In the genomic region with DNA sequence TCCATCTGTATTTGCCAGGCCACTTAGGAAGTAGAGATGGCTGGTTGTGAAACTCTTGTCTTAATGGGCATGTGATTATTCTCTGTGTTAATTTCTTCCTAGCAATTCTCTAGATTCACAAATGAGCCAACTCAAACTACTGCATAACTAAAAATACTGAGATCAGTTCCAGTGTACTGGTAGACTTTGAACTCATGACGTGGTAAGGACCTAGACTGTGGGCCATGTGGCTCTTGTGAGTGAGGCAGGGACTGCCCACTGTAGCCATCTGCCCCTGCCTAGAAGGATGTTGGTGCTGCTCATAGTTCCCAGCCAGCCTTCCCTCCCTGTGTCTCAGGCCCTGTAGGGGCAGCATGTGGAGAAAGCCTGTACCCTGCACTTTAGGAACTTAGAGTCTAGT, we compare ENCODE assay signal across 19 cellular contexts. TPM values are rescaled to one million over a fixed set of nuclear protein-coding genes. Genes with fewer than 3 reads are reported as not detected.
DNase-seq lines count a peak whose midpoint lies in the region; ATAC-seq and TF ChIP-seq lines count a peak whose summit lies in the region.
"Had no signal": no experiment of that assay in that cellular context is flagged by ENCODE, and none has a peak within 500 bp of the region (broad histone marks: within the 10 kb centered on the region; RNA-seq: fewer than 3 reads in every experiment).

No MANE protein-coding gene starts in this region.

- no peak for TF ChIP-seq EP300 in SK-N-SH (IDR thresholded peaks at IDR 0.05; ENCODE audit: borderline replicate concordance in 1 of 2, low read depth in 1 of 2, low read length in 1 of 2)
- TF ChIP-seq EP300 in transverse colon (IDR thresholded peaks at IDR 0.05; ENCODE audit: low read depth): no peak

- H4K20me1 ChIP-seq in SK-N-SH (ENCODE audit: insufficient read depth) (no peaks in the 10 kb centered on the region), fibroblast of lung (ENCODE audit: control insufficient read depth, extremely low read depth, insufficient read depth, low read length) (no peaks in the 10 kb centered on the region)

- H3K4me1 ChIP-seq in SK-N-SH (ENCODE audit: control insufficient read depth in 1 of 2, insufficient read depth in 2 of 2, low read depth in 1 of 2, low read length in 1 of 2) (peaks cover 28 to 41% of the 10 kb centered on the region in 2 experiments), fibroblast of lung (ENCODE audit: control insufficient read depth, extremely low read depth, insufficient read depth, low read length) (peaks cover 29% of the 10 kb centered on the region), transverse colon (peaks cover 28 to 73% (median 55%) of the 10 kb centered on the region in 4 donors)

- H3K4me3 ChIP-seq in SK-N-SH (ENCODE audit: low read depth in 2 of 2, low read length in 1 of 2) (no peak overlapping the region), fibroblast of lung (replicated peaks in 1 of 4; ENCODE audit: control extremely low read depth in 1 of 4, insufficient read depth in 1 of 4, low read depth in 3 of 4, low read length in 4 of 4) (no peak overlapping the region), transverse colon (no peak overlapping the region)
- H3K4me3 ChIP-seq: BLaER1 treated with 17β-estradiol and CSF1 and Interleukin-3, amounts not matched to agents 10 nM and 100 nM; thoracic aorta had no signal

- in situ Hi-C loops in transverse colon (cut with MboI; ENCODE audit: low pct_ligation_motif_present in 1 of 4, low pct_unique_long_range_greater_than_20kb in 1 of 4, low sequenced_read_pairs in 3 of 4): no loop called here

- peaks cover 29% of the 10 kb centered on the region for H3K4me1 Mint-ChIP-seq in activated CD4-positive, alpha-beta memory T cell treated with anti-CD3 and anti-CD28 coated beads, Interleukin-2, amount 10 ng/mL, durations not matched to agents 7 days and 5 days
- H3K4me1 Mint-ChIP-seq: mesothelial cell of epicardium had no signal

- peaks cover 35% of the 10 kb centered on the region for H3F3A ChIP-seq in SK-N-SH (replicated peaks; ENCODE audit: insufficient read depth)

- CTCF ChIA-PET in SK-N-SH (lab: Yijun Ruan, JAX): no interaction called here
- CTCF ChIA-PET in activated CD4-positive, alpha-beta memory T cell treated with anti-CD3 and anti-CD28 coated beads, Interleukin-2, amount 10 ng/mL, durations not matched to agents 7 days and 5 days (lab: Charles Lee): interaction anchor here (0.9 kb wide), 1 partner anchor 17 kb away, joined by 3 read pairs; no protein-coding TSS in a partner anchor

- no peak overlapping the region for H3K27ac Mint-ChIP-seq in activated CD4-positive, alpha-beta memory T cell treated with anti-CD3 and anti-CD28 coated beads, Interleukin-2, amount 10 ng/mL, durations not matched to agents 7 days and 5 days
- H3K27ac Mint-ChIP-seq: activated naive CD4-positive, alpha-beta T cell treated with anti-CD3 and anti-CD28 coated beads, Interleukin-2, amount 10 ng/mL, durations not matched to agents 7 days and 5 days; mesothelial cell of epicardium had no signal

- H3K9me3 Mint-ChIP-seq in activated CD4-positive, alpha-beta memory T cell treated with anti-CD3 and anti-CD28 coated beads, Interleukin-2, amount 10 ng/mL, durations not matched to agents 7 days and 5 days: no peaks in the 10 kb centered on the region
- H3K9me3 Mint-ChIP-seq: activated naive CD4-positive, alpha-beta T cell treated with anti-CD3 and anti-CD28 coated beads, Interleukin-2, amount 10 ng/mL, durations not matched to agents 7 days and 5 days; mesothelial cell of epicardium had no signal

- TF ChIP-seq POLR2A in transverse colon (IDR thresholded peaks at IDR 0.05): no peak

- no peak for TF ChIP-seq RAD21 in SK-N-SH (IDR thresholded peaks at IDR 0.05; ENCODE audit: low read length)

- WGBS in SK-N-SH (ENCODE audit: low lambda C conversion rate): 89% methylated on average over 1 of the region's 1 CpG
- 52% methylated on average over 1 of the region's 1 CpG; no CpG with 5 or more reads in 1 of the 2 donors for WGBS in transverse colon (ENCODE audit: low coverage in 1 of 2), 2 donors

- H3K9ac ChIP-seq in SK-N-SH: no peak overlapping the region
- H3K9ac ChIP-seq in fibroblast of lung (ENCODE audit: insufficient read depth, low read length): no peak overlapping the region

- H3K9me3 ChIP-seq in SK-N-SH (no peaks in the 10 kb centered on the region), fibroblast of lung (ENCODE audit: control insufficient read depth, insufficient read depth, low read depth, low read length) (no peaks in the 10 kb centered on the region), transverse colon (no peaks in the 10 kb centered on the region)
- H3K9me3 ChIP-seq: thoracic aorta had no signal

- intact Hi-C loops in transverse colon (cut with DNase I; ENCODE audit: low total_unique reads): no loop called here

- H3K4me2 ChIP-seq in SK-N-SH: peak overlapping the region; percentile 60
- no peak overlapping the region for H3K4me2 ChIP-seq in fibroblast of lung (ENCODE audit: extremely low read depth, insufficient read depth, low read length)

- POLR2A ChIA-PET in SK-N-SH (lab: Yijun Ruan, JAX): no interaction called here
- POLR2A ChIA-PET in activated CD4-positive, alpha-beta memory T cell treated with anti-CD3 and anti-CD28 coated beads, Interleukin-2, amount 10 ng/mL, durations not matched to agents 7 days and 5 days (lab: Charles Lee): no interaction called here

- no peak overlapping the region for H3K4me3 Mint-ChIP-seq in activated CD4-positive, alpha-beta memory T cell treated with anti-CD3 and anti-CD28 coated beads, Interleukin-2, amount 10 ng/mL, durations not matched to agents 7 days and 5 days
- H3K4me3 Mint-ChIP-seq: activated naive CD4-positive, alpha-beta T cell treated with anti-CD3 and anti-CD28 coated beads, Interleukin-2, amount 10 ng/mL, durations not matched to agents 7 days and 5 days; mesothelial cell of epicardium had no signal

- TF ChIP-seq CTCF in SK-N-SH (IDR thresholded peaks at IDR 0.05) (no peak), fibroblast of lung (conservative IDR thresholded peaks at IDR 0.05 in 1 of 2, IDR thresholded peaks at IDR 0.05 in 1 of 2; ENCODE audit: low read depth in 1 of 2, low read length in 2 of 2) (no peak), transverse colon (IDR thresholded peaks at IDR 0.05) (no peak)

- H2AFZ ChIP-seq in SK-N-SH (ENCODE audit: low read depth) (peak overlapping the region; percentile 14; the same call in 1 of the 2 replicates), fibroblast of lung (ENCODE audit: low read length) (no peak overlapping the region)

- DNase-seq in SK-N-SH (no peak), fibroblast of lung (ENCODE audit: low read depth in 2 of 2) (no peak), myocyte (ENCODE audit: low read depth) (peak; percentile 25), transverse colon (no peak)
- DNase-seq in activated CD4-positive, alpha-beta memory T cell treated with anti-CD3 and anti-CD28 coated beads, Interleukin-2, amount 10 ng/mL, durations not matched to agents 7 days and 5 days: no peak
- DNase-seq in stimulated activated CD4-positive, alpha-beta T cell treated with anti-CD3 and anti-CD28 coated beads, Interleukin-4, amount 100 ng/mL, for 1 hour: no peak
- DNase-seq: activated CD4-positive, alpha-beta T cell treated with anti-CD3 and anti-CD28 coated beads, Interleukin-2, amount 50 U/mL, for 1 hour; activated naive CD4-positive, alpha-beta T cell treated with anti-CD3 and anti-CD28 coated beads, Interleukin-2, amount 10 ng/mL, durations not matched to agents 7 days and 5 days; activated T-cell treated with anti-CD3 and anti-CD28 coated beads for 4 hours; brain microvascular endothelial cell; GF-D8; NCI-H1417 had no signal

- H3K27ac ChIP-seq in SK-N-SH (ENCODE audit: low read depth in 2 of 2, low read length in 1 of 2): peak overlapping the region in 1 of 2 experiments; percentile 86; a peak in 2 of 4 replicates
- peak overlapping the region; percentile 39 for H3K27ac ChIP-seq in fibroblast of lung (ENCODE audit: insufficient read depth, low read length)
- peak overlapping the region; percentile 15 to 53 (median 31) for H3K27ac ChIP-seq in transverse colon
- H3K27ac ChIP-seq: 22Rv1, thoracic aorta had no signal

- no peak for ATAC-seq in SK-N-SH treated with all-trans-retinoic acid at 6 μM for 48 hours
- ATAC-seq in HG03565 (IDR thresholded peaks at IDR 0.05; ENCODE audit: unreplicated experiment): no peak
- ATAC-seq: esophagus mucosa had no signal

- H3K36me3 ChIP-seq in SK-N-SH (replicated peaks in 1 of 2; ENCODE audit: control insufficient read depth in 1 of 2, insufficient read depth in 2 of 2, low read length in 1 of 2) (no peaks in the 10 kb centered on the region), fibroblast of lung (ENCODE audit: control insufficient read depth, insufficient read depth, low read length) (no peaks in the 10 kb centered on the region), transverse colon (no peaks in the 10 kb centered on the region)
- H3K36me3 ChIP-seq: brain microvascular endothelial cell, thoracic aorta had no signal

- no peaks in the 10 kb centered on the region; the same call in 1 of the 2 replicates for H3K79me2 ChIP-seq in SK-N-SH (ENCODE audit: insufficient read depth)
- no peaks in the 10 kb centered on the region for H3K79me2 ChIP-seq in fibroblast of lung (ENCODE audit: control insufficient read depth, insufficient read depth, low read length)

- no peaks in the 10 kb centered on the region for H3K27me3 Mint-ChIP-seq in activated CD4-positive, alpha-beta memory T cell treated with anti-CD3 and anti-CD28 coated beads, Interleukin-2, amount 10 ng/mL, durations not matched to agents 7 days and 5 days

- no peaks in the 10 kb centered on the region for H3K9me2 ChIP-seq in SK-N-SH

- H3K36me3 Mint-ChIP-seq in activated CD4-positive, alpha-beta memory T cell treated with anti-CD3 and anti-CD28 coated beads, Interleukin-2, amount 10 ng/mL, durations not matched to agents 7 days and 5 days (ENCODE audit: low read depth): no peaks in the 10 kb centered on the region
- H3K36me3 Mint-ChIP-seq: activated naive CD4-positive, alpha-beta T cell treated with anti-CD3 and anti-CD28 coated beads, Interleukin-2, amount 10 ng/mL, durations not matched to agents 7 days and 5 days; mesothelial cell of epicardium had no signal

- H3K27me3 ChIP-seq in SK-N-SH (ENCODE audit: insufficient read depth) (no peaks in the 10 kb centered on the region), fibroblast of lung (ENCODE audit: control insufficient read depth, insufficient read depth, low read length) (no peaks in the 10 kb centered on the region), transverse colon (no peaks in the 10 kb centered on the region)
- H3K27me3 ChIP-seq: BLaER1 treated with 17β-estradiol and CSF1 and Interleukin-3, amounts not matched to agents 10 nM and 100 nM; brain microvascular endothelial cell had no signal

RNA-seq across cellular contexts. Expression of a gene that starts 47.4 kb away (rescaled TPM):
- polyA plus RNA-seq in SK-N-SH (2012; rRNA removed) (27.1 and 29.3 TPM in 2 replicates), fibroblast of lung (35.8 and 38.4 TPM in 2 replicates)
- 22.0 and 22.6 TPM in 2 replicates for polyA plus RNA-seq in SK-N-SH (2012; cell fraction: cytosol; rRNA removed)
- 9.9 and 20.2 TPM in 2 replicates for polyA plus RNA-seq in SK-N-SH (2012; cell fraction: nucleus; rRNA removed)
- total RNA-seq in fibroblast of lung (18.7 and 24.3 TPM in 2 replicates), myocyte (15.9 and 27.9 TPM in 2 replicates), transverse colon (100 to 1,000 TPM in 2 of 4 donors, 10 to 100 TPM in 2; 32.8 to 264 (median 107) TPM)
- polyA plus RNA-seq in fibroblast of lung (2012): 49.1 and 51.7 TPM in 2 replicates
- 48.8 and 70.1 TPM in 2 replicates for polyA minus RNA-seq in fibroblast of lung (ENCODE audit: low replicate concordance)
- 30.1 TPM for polyA plus RNA-seq in myocyte (2012)
- 10 to 100 TPM; 20.1 to 22.3 TPM for total RNA-seq in activated CD4-positive, alpha-beta memory T cell treated with anti-CD3 and anti-CD28 coated beads, Interleukin-2, amount 10 ng/mL, durations not matched to agents 7 days and 5 days
